ENCODE assay signal across 17 cellular contexts in the genomic region with DNA sequence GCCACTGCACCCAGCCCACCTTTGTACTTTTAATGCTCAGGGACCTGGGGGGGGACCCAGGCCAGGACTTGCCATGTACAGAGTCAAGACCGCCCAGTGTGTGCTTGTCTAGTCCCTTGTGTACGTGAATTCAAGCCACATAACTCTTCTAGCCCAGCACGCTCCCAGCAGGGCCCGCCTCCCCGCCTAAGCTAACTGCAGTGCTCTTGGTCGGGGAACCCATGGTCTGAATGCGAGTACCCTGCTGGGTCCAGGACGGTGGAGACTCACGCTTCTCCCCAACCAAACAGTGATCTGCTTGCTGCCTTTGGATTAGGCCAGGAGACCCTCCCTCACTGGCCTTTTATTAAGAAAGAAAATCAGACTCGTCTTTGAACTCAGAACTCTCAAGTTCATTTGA. TPM values are rescaled to one million over a fixed set of nuclear protein-coding genes. Genes with fewer than 3 reads are reported as not detected.
DNase-seq lines count a peak whose midpoint lies in the region; ATAC-seq and TF ChIP-seq lines count a peak whose summit lies in the region.
"Had no signal": no experiment of that assay in that cellular context is flagged by ENCODE, and none has a peak within 500 bp of the region (broad histone marks: within the 10 kb centered on the region; RNA-seq: fewer than 3 reads in every experiment).

No MANE protein-coding gene starts in this region.

- no peak overlapping the region for H3K4me3 ChIP-seq in RWPE2 (ENCODE audit: severe bottlenecking)
- H3K4me3 ChIP-seq in esophagus (ENCODE audit: low read depth in 1 of 2, low read length in 2 of 2): no peak overlapping the region
- H3K4me3 ChIP-seq in neuronal stem cell (ENCODE audit: low read length in 2 of 2): no peak overlapping the region
- H3K4me3 ChIP-seq in transverse colon: no peak overlapping the region

- no peaks in the 10 kb centered on the region for H3K27me3 ChIP-seq in RWPE2 (ENCODE audit: insufficient read depth, poor library complexity, severe bottlenecking)
- H3K27me3 ChIP-seq in esophagus (ENCODE audit: control insufficient read depth in 1 of 2, insufficient read depth in 2 of 2, low read length in 2 of 2): no peaks in the 10 kb centered on the region
- no peaks in the 10 kb centered on the region for H3K27me3 ChIP-seq in neuronal stem cell (ENCODE audit: control insufficient read depth in 3 of 3, insufficient read depth in 3 of 3, low read depth in 1 of 3, low read length in 3 of 3)
- no peaks in the 10 kb centered on the region for H3K27me3 ChIP-seq in transverse colon
- H3K27me3 ChIP-seq: BE2C had no signal

- H3K27ac Mint-ChIP-seq in activated CD8-positive, alpha-beta T cell treated with anti-CD3 and anti-CD28 coated beads for 36 hours: no peak overlapping the region
- no peak overlapping the region for H3K27ac Mint-ChIP-seq in activated T-cell treated with anti-CD3 and anti-CD28 coated beads, Interleukin-2, amount 50 U/mL, for 72 hours
- H3K27ac Mint-ChIP-seq: activated CD8-positive, alpha-beta memory T cell treated with anti-CD3 and anti-CD28 coated beads, Interleukin-2, amount 10 ng/mL, durations not matched to agents 7 days and 5 days had no signal

- H3K9me3 ChIP-seq in RWPE2 (ENCODE audit: severe bottlenecking): no peaks in the 10 kb centered on the region
- H3K9me3 ChIP-seq in esophagus (ENCODE audit: control insufficient read depth in 2 of 2, insufficient read depth in 1 of 2, low read depth in 1 of 2, low read length in 1 of 2): no peaks in the 10 kb centered on the region
- H3K9me3 ChIP-seq in neuronal stem cell (replicated peaks in 1 of 2; ENCODE audit: control insufficient read depth in 2 of 2, insufficient read depth in 1 of 2, low read depth in 1 of 2, low read length in 2 of 2): no peaks in the 10 kb centered on the region
- no peaks in the 10 kb centered on the region for H3K9me3 ChIP-seq in transverse colon
- H3K9me3 ChIP-seq: BE2C had no signal

- in situ Hi-C loops in transverse colon (cut with MboI; ENCODE audit: low pct_ligation_motif_present in 1 of 4, low pct_unique_long_range_greater_than_20kb in 1 of 4, low sequenced_read_pairs in 3 of 4): no loop called here

- no peak overlapping the region for H3K9ac ChIP-seq in neuronal stem cell (ENCODE audit: low read depth, low read length, poor library complexity)

- no peak overlapping the region for H3K4me2 ChIP-seq in neuronal stem cell (ENCODE audit: insufficient read depth, low read length, poor library complexity, severe bottlenecking)

- H3K14ac ChIP-seq in neuronal stem cell (ENCODE audit: low read length): peak overlapping the region; percentile 1

- TF ChIP-seq EP300 in transverse colon (IDR thresholded peaks at IDR 0.05; ENCODE audit: low read depth): no peak

- no peak overlapping the region for H2BK12ac ChIP-seq in neuronal stem cell (ENCODE audit: low read length)

- H2BK120ac ChIP-seq in neuronal stem cell (ENCODE audit: low read depth, low read length): no peak overlapping the region

- H2BK5ac ChIP-seq in neuronal stem cell (ENCODE audit: low read length): no peak overlapping the region

- H3K27me3 Mint-ChIP-seq in activated CD8-positive, alpha-beta T cell treated with anti-CD3 and anti-CD28 coated beads for 36 hours: no peaks in the 10 kb centered on the region
- H3K27me3 Mint-ChIP-seq in activated T-cell treated with anti-CD3 and anti-CD28 coated beads, Interleukin-2, amount 50 U/mL, for 72 hours (ENCODE audit: low read depth): no peaks in the 10 kb centered on the region

- 51 to 63% methylated on average over 10 of the region's 10 CpGs for WGBS in esophagus, 2 donors
- WGBS in neuronal stem cell (ENCODE audit: extremely low coverage in 2 of 2, insufficient read length in 2 of 2, insufficient replicate concordance in 1 of 2), 2 donors: no CpG with 5 or more reads among the region's 10 CpGs
- WGBS in transverse colon (ENCODE audit: low coverage in 1 of 2), 2 donors: 83 to 90% methylated on average over 1 to 9 of the region's 10 CpGs

- peak overlapping the region; percentile 53 for H3K18ac ChIP-seq in neuronal stem cell (ENCODE audit: low read length)

- H3K9me3 Mint-ChIP-seq in activated CD8-positive, alpha-beta T cell treated with anti-CD3 and anti-CD28 coated beads for 36 hours: no peaks in the 10 kb centered on the region
- no peaks in the 10 kb centered on the region for H3K9me3 Mint-ChIP-seq in activated T-cell treated with anti-CD3 and anti-CD28 coated beads, Interleukin-2, amount 50 U/mL, for 72 hours

- ATAC-seq in RWPE2 (ENCODE audit: low read depth) (no peak), GM19467 (IDR thresholded peaks at IDR 0.05; ENCODE audit: unreplicated experiment) (no peak), HG03135 (IDR thresholded peaks at IDR 0.05; ENCODE audit: unreplicated experiment) (no peak)
- ATAC-seq in activated CD8-positive, alpha-beta T cell treated with anti-CD3 and anti-CD28 coated beads for 36 hours: no peak
- no peak for ATAC-seq in activated T-cell treated with anti-CD3 and anti-CD28 coated beads, Interleukin-2, amount 50 U/mL, for 72 hours (replicated peaks in 1 of 2)
- ATAC-seq: activated CD8-positive, alpha-beta memory T cell treated with anti-CD3 and anti-CD28 coated beads, Interleukin-2, amount 10 ng/mL, durations not matched to agents 7 days and 5 days had no signal

- no peak overlapping the region for H3K23ac ChIP-seq in neuronal stem cell (ENCODE audit: low read depth, low read length, poor library complexity)

- H3K36me3 Mint-ChIP-seq in activated CD8-positive, alpha-beta T cell treated with anti-CD3 and anti-CD28 coated beads for 36 hours (ENCODE audit: low read depth): no peaks in the 10 kb centered on the region
- no peaks in the 10 kb centered on the region for H3K36me3 Mint-ChIP-seq in activated T-cell treated with anti-CD3 and anti-CD28 coated beads, Interleukin-2, amount 50 U/mL, for 72 hours (ENCODE audit: insufficient read depth in 2 of 2)
- H3K36me3 Mint-ChIP-seq: activated CD8-positive, alpha-beta memory T cell treated with anti-CD3 and anti-CD28 coated beads, Interleukin-2, amount 10 ng/mL, durations not matched to agents 7 days and 5 days had no signal

- H3K36me3 ChIP-seq in RWPE2 (ENCODE audit: low read depth): peaks cover 67% of the 10 kb centered on the region
- H3K36me3 ChIP-seq in esophagus (ENCODE audit: control insufficient read depth in 2 of 2, insufficient read depth in 2 of 2, low read length in 1 of 2): peaks cover 0 to 11% of the 10 kb centered on the region in 2 donors
- H3K36me3 ChIP-seq in neuronal stem cell (replicated peaks in 1 of 2; ENCODE audit: control insufficient read depth in 2 of 2, insufficient read depth in 2 of 2, low read length in 2 of 2): no peaks in the 10 kb centered on the region
- H3K36me3 ChIP-seq in transverse colon: no peaks in the 10 kb centered on the region

- H3K4ac ChIP-seq in neuronal stem cell (ENCODE audit: low read length): no peak overlapping the region

- H3K27ac ChIP-seq in RWPE2 (ENCODE audit: poor library complexity, severe bottlenecking) (peak overlapping the region; percentile 82), esophagus (ENCODE audit: low read depth in 2 of 2, low read length in 1 of 2) (peak overlapping the region; percentile 99), neuronal stem cell (replicated peaks; ENCODE audit: low read length) (no peak overlapping the region), transverse colon (peak overlapping the region; percentile 93 to 97 (median 95))

- DNase-seq in RWPE2 (ENCODE audit: low spot score) (peak; percentile 29), neuronal stem cell (ENCODE audit: low spot score) (no peak), transverse colon (no peak)
- DNase-seq in activated CD8-positive, alpha-beta T cell treated with anti-CD3 and anti-CD28 coated beads for 36 hours: no peak
- DNase-seq in activated T-cell treated with anti-CD3 and anti-CD28 coated beads, Interleukin-2, amount 50 U/mL, for 72 hours: no peak
- DNase-seq: activated CD4-positive, CD25-positive, alpha-beta regulatory T cell treated with anti-CD3 and anti-CD28 coated beads, Interleukin-2, amount 50 U/mL, for 72 hours; activated CD8-positive, alpha-beta memory T cell treated with anti-CD3 and anti-CD28 coated beads, Interleukin-2, amount 10 ng/mL, durations not matched to agents 7 days and 5 days; activated naive CD4-positive, alpha-beta T cell; BE2C; kidney; NCI-H226; NK-92 treated with Interleukin-12 subunit alpha and Interleukin-12 subunit beta, amount 100 ng/mL, for 24 hours; SIG-M5; stimulated activated CD4-positive, alpha-beta T cell treated with anti-CD3 and anti-CD28 coated beads, Interleukin-15, amount 100 ng/mL, for 24 hours had no signal

- H3K4me3 Mint-ChIP-seq in activated CD8-positive, alpha-beta T cell treated with anti-CD3 and anti-CD28 coated beads for 36 hours: no peak overlapping the region
- H3K4me3 Mint-ChIP-seq in activated T-cell treated with anti-CD3 and anti-CD28 coated beads, Interleukin-2, amount 50 U/mL, for 72 hours: no peak overlapping the region
- H3K4me3 Mint-ChIP-seq: activated CD8-positive, alpha-beta memory T cell treated with anti-CD3 and anti-CD28 coated beads, Interleukin-2, amount 10 ng/mL, durations not matched to agents 7 days and 5 days had no signal

- no peak overlapping the region for H4K8ac ChIP-seq in neuronal stem cell (ENCODE audit: low read depth, low read length)

- H3K79me1 ChIP-seq in neuronal stem cell (ENCODE audit: low read depth, low read length): no peaks in the 10 kb centered on the region

- no peak overlapping the region for H2AFZ ChIP-seq in neuronal stem cell (ENCODE audit: low read length)

- CTCF ChIA-PET in activated CD8-positive, alpha-beta T cell treated with anti-CD3 and anti-CD28 coated beads for 36 hours (lab: Charles Lee): interaction anchor here (1.3 to 1.6 kb wide), 2 partner anchors 23 to 56 kb away, joined by 3 to 4 read pairs; partner anchors contain the start of gene CD9

- peaks cover 6% of the 10 kb centered on the region for H3K4me1 Mint-ChIP-seq in activated CD8-positive, alpha-beta T cell treated with anti-CD3 and anti-CD28 coated beads for 36 hours (ENCODE audit: low read depth)
- H3K4me1 Mint-ChIP-seq in activated T-cell treated with anti-CD3 and anti-CD28 coated beads, Interleukin-2, amount 50 U/mL, for 72 hours (ENCODE audit: low read depth): peaks cover 3% of the 10 kb centered on the region

- no peak overlapping the region for H2AK5ac ChIP-seq in neuronal stem cell (ENCODE audit: low read depth, low read length)

- H3K4me1 ChIP-seq in RWPE2 (ENCODE audit: insufficient read depth, poor library complexity, severe bottlenecking): peaks cover 73% of the 10 kb centered on the region
- H3K4me1 ChIP-seq in esophagus (ENCODE audit: control insufficient read depth in 2 of 2, insufficient read depth in 2 of 2, low read length in 1 of 2): peaks cover 25 to 42% of the 10 kb centered on the region in 2 donors
- peaks cover 12 to 41% of the 10 kb centered on the region in 2 donors for H3K4me1 ChIP-seq in neuronal stem cell (ENCODE audit: control insufficient read depth in 2 of 2, insufficient read depth in 1 of 2, low read depth in 1 of 2, low read length in 2 of 2)
- peaks cover 70 to 98% (median 88%) of the 10 kb centered on the region in 4 donors for H3K4me1 ChIP-seq in transverse colon

- intact Hi-C loops in transverse colon (cut with DNase I; ENCODE audit: low total_unique reads): no loop called here
- intact Hi-C loops in activated CD8-positive, alpha-beta T cell treated with anti-CD3 and anti-CD28 coated beads for 36 hours (cut with micrococcal nuclease): no loop called here

- POLR2A ChIA-PET in activated CD8-positive, alpha-beta T cell treated with anti-CD3 and anti-CD28 coated beads for 36 hours (lab: Charles Lee): no interaction called here

- H2BK15ac ChIP-seq in neuronal stem cell (ENCODE audit: low read length): no peak overlapping the region

- H4K91ac ChIP-seq in neuronal stem cell (ENCODE audit: low read depth, low read length, poor library complexity): no peak overlapping the region

- no peak for TF ChIP-seq CTCF in RWPE2 (IDR thresholded peaks at IDR 0.05; ENCODE audit: poor library complexity, severe bottlenecking)
- TF ChIP-seq CTCF in transverse colon (IDR thresholded peaks at IDR 0.05): no peak
- no peak for TF ChIP-seq CTCF in activated CD8-positive, alpha-beta T cell treated with anti-CD3 and anti-CD28 coated beads for 36 hours (IDR thresholded peaks at IDR 0.05)

- TF ChIP-seq POLR2A in transverse colon (IDR thresholded peaks at IDR 0.05): no peak

RNA-seq across cellular contexts. Expression of gene CD9, which starts 23.3 kb away (rescaled TPM):
- 100 to 1,000 TPM; 467 to 898 TPM for polyA plus RNA-seq in esophagus
- polyA plus RNA-seq in neuronal stem cell (2013, experiment 1 of 2): 6.3 TPM
- 6.4 TPM for polyA plus RNA-seq in neuronal stem cell (2013, experiment 2 of 2)
- total RNA-seq in transverse colon: 100 to 1,000 TPM; 207 to 668 (median 481) TPM
- total RNA-seq in activated CD8-positive, alpha-beta T cell treated with anti-CD3 and anti-CD28 coated beads for 36 hours: 1 to 10 TPM; 9.1 to 9.2 TPM
- total RNA-seq in activated T-cell treated with anti-CD3 and anti-CD28 coated beads, Interleukin-2, amount 50 U/mL, for 72 hours: 1 to 10 TPM; 6.1 to 8.4 TPM

Comparison
In these comparisons a context has a peak if more than half of its experiments do, and no peak if none do; other contexts are left out.
1. RNA of gene CD9, which starts 23.3 kb away (total RNA-seq): 207 to 668 TPM in transverse colon; 9.1 to 9.2 TPM in activated CD8-positive, alpha-beta T cell treated with anti-CD3 and anti-CD28 coated beads for 36 hours and 6.1 to 8.4 TPM in activated T-cell treated with anti-CD3 and anti-CD28 coated beads, Interleukin-2, amount 50 U/mL, for 72 hours; every median in the first group is over 10 times any median in the second.